In genomic region chr20:18138639-18139583, GRCh38 we compare ENCODE assay signal across 8 cellular contexts. TPM values are rescaled to one million over a fixed set of nuclear protein-coding genes. Genes with fewer than 3 reads are reported as not detected.
DNase-seq lines count a peak whose midpoint lies in the region; ATAC-seq and TF ChIP-seq lines count a peak whose summit lies in the region.

No MANE protein-coding gene starts in this region.

- no peaks in the 10 kb centered on the region for H4K20me1 ChIP-seq in DOHH2 (ENCODE audit: control insufficient read depth, insufficient read depth, low read depth, low read length)

- peak overlapping the region; percentile 93 for H3K9ac ChIP-seq in NT2/D1 (ENCODE audit: insufficient read length, low read depth)

- H3K36me3 ChIP-seq in DOHH2 (ENCODE audit: control insufficient read depth, low read length) = peaks cover 34% of the 10 kb centered on the region
- H3K36me3 ChIP-seq in NT2/D1 (ENCODE audit: insufficient read depth, insufficient read length, low read length) = peaks cover 9% of the 10 kb centered on the region
- H3K36me3 ChIP-seq in neutrophil = peaks cover 8% of the 10 kb centered on the region

- no peak for ATAC-seq in GM18502 (IDR thresholded peaks at IDR 0.05; ENCODE audit: poor library complexity, unreplicated experiment)
- no peak for ATAC-seq in HG02678 (IDR thresholded peaks at IDR 0.05; ENCODE audit: unreplicated experiment)
- no peak for ATAC-seq in HG02970 (IDR thresholded peaks at IDR 0.05; ENCODE audit: low FRiP score, unreplicated experiment)

- no peaks in the 10 kb centered on the region for H3K9me2 ChIP-seq in DOHH2 (replicated peaks; ENCODE audit: control insufficient read depth, low read length)

- peak overlapping the region; percentile 82 for H3K4me3 ChIP-seq in DOHH2 (ENCODE audit: low read length)
- peak overlapping the region; percentile 89 for H3K4me3 ChIP-seq in NT2/D1 (ENCODE audit: insufficient read length, low read depth)
- peak overlapping the region; percentile 71 for H3K4me3 ChIP-seq in epithelial cell of proximal tubule (ENCODE audit: low read depth, low read length)
- peak overlapping the region; percentile 73 to 85 for H3K4me3 ChIP-seq in neutrophil (ENCODE audit: low read depth in 1 of 2, low read length in 1 of 2)

- H3F3A ChIP-seq in DOHH2 (ENCODE audit: control insufficient read depth, insufficient read depth) = peaks cover 9% of the 10 kb centered on the region

- H3K27me3 ChIP-seq in DOHH2 (ENCODE audit: control insufficient read depth, low read length) (no peaks in the 10 kb centered on the region), NT2/D1 (ENCODE audit: insufficient read depth, insufficient read length) (peaks cover 11% of the 10 kb centered on the region), neutrophil (peaks cover 6% of the 10 kb centered on the region)

- peaks cover 55% of the 10 kb centered on the region for H3K79me2 ChIP-seq in DOHH2 (ENCODE audit: control insufficient read depth, low read length)

- H3K4me2 ChIP-seq in DOHH2 (ENCODE audit: low read length) = peak overlapping the region; percentile 91

- H3K27ac ChIP-seq in DOHH2 (ENCODE audit: low read depth, low read length) = peak overlapping the region; percentile 56
- no peak overlapping the region for H3K27ac ChIP-seq in neutrophil

- no peaks in the 10 kb centered on the region for H3K9me3 ChIP-seq in DOHH2 (ENCODE audit: control insufficient read depth, insufficient read depth, low read length)
- no peaks in the 10 kb centered on the region for H3K9me3 ChIP-seq in NT2/D1 (ENCODE audit: insufficient read depth, low read length)
- no peaks in the 10 kb centered on the region for H3K9me3 ChIP-seq in neutrophil

- peaks cover 24% of the 10 kb centered on the region for H3K4me1 ChIP-seq in DOHH2 (ENCODE audit: control insufficient read depth, low read length)
- no peaks in the 10 kb centered on the region for H3K4me1 ChIP-seq in NT2/D1 (ENCODE audit: insufficient read depth, insufficient read length)
- peaks cover 16 to 18% of the 10 kb centered on the region in 2 experiments for H3K4me1 ChIP-seq in neutrophil (ENCODE audit: control insufficient read depth in 1 of 2, insufficient read depth in 1 of 2, low read depth in 1 of 2, low read length in 1 of 2)

- no peak for TF ChIP-seq CTCF in DOHH2 (IDR thresholded peaks at IDR 0.05; ENCODE audit: low read depth, low read length, poor library complexity, severe bottlenecking)
- no peak for TF ChIP-seq CTCF in epithelial cell of proximal tubule (conservative IDR thresholded peaks at IDR 0.05; ENCODE audit: low read depth, low read length)
- no peak for TF ChIP-seq CTCF in neutrophil (IDR thresholded peaks at IDR 0.05)

- DNase-seq in NT2/D1 (ENCODE audit: low read depth, low spot score) (no peak), epithelial cell of proximal tubule (ENCODE audit: low read depth) (no peak), anterior cingulate cortex (lab: John Stamatoyannopoulos, UW) (no peak)

RNA-seq across cellular contexts. Expression of gene KAT14, which starts 1.2 kb away (rescaled TPM):
- 6.4 and 10.6 TPM in 2 replicates for total RNA-seq in epithelial cell of proximal tubule

RNA-seq across cellular contexts. Expression of gene PET117, which starts 1.2 kb away (rescaled TPM):
- total RNA-seq in epithelial cell of proximal tubule = 17.4 and 24.1 TPM in 2 replicates
